8 cellular contexts compared by ENCODE assay signal in the genomic region with DNA sequence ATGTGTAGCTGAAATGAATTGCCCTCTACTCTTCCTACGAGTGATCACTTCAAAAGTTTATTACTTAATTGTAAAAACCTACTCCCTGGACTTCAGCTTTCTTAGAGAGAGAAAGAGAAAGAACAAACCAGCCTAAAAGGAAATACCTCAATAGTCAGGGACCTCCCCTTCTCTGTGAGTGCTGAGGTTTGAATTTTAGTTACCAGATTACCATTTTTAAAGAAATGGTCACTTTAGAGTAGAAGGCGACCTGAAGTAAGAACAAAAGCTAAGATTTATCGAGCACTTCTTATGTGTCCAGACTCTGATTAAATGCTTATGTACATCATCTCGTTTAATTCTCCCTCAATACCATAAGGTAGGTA. TPM values are rescaled to one million over a fixed set of nuclear protein-coding genes. Genes with fewer than 3 reads are reported as not detected.
A peak's percentile ranks its signal among the peaks of the same experiment; 100 is the strongest.
DNase-seq lines count a peak whose midpoint lies in the region; ATAC-seq, FAIRE-seq and TF ChIP-seq lines count a peak whose summit lies in the region.

No MANE protein-coding gene starts in this region.

- H3K27ac ChIP-seq in ACC112 (ENCODE audit: low read depth, low read length) = peak overlapping the region; percentile 41; the same call in 1 of the 2 replicates
- H3K27ac ChIP-seq in GM12878 (ENCODE audit: control insufficient read depth, insufficient read depth) = peak overlapping the region; percentile 99

- no peak for TF ChIP-seq POLR2A in GM12878 (IDR thresholded peaks at IDR 0.05; ENCODE audit: low read depth, low read length)

- H3K9me3 ChIP-seq in GM12878 (replicated peaks; ENCODE audit: control insufficient read depth, insufficient read depth, low read length) (no peaks in the 10 kb centered on the region), mucosa of descending colon (no peaks in the 10 kb centered on the region)

- no peak for TF ChIP-seq EP300 in GM12878 (IDR thresholded peaks at IDR 0.05; ENCODE audit: borderline replicate concordance in 1 of 2, control insufficient read depth in 1 of 2, low read depth in 2 of 2, low read length in 2 of 2)

- RAD21 ChIA-PET in GM12878 (lab: Charles Lee; ENCODE audit: unreplicated experiment) = interaction anchor here (1.1 to 17.7 kb wide), 13 partner anchors 9 to 118 kb away, joined by 3 to 408 read pairs (median 11); no protein-coding TSS in a partner anchor

- H2AFZ ChIP-seq in ACC112 (ENCODE audit: low read length, unreplicated experiment) (no peak overlapping the region), GM12878 (ENCODE audit: control insufficient read depth, low read depth, low read length) (no peak overlapping the region)

- TF ChIP-seq RAD21 in GM12878 (IDR thresholded peaks at IDR 0.05; ENCODE audit: insufficient read depth, low read depth, low read length) = no peak

- no peak overlapping the region for H3K4me3 ChIP-seq in ACC112 (ENCODE audit: low read depth, low read length)
- peak overlapping the region; percentile 30 for H3K4me3 ChIP-seq in Jurkat, Clone E6-1 (ENCODE audit: low read length)
- peak overlapping the region; percentile 63 for H3K4me3 ChIP-seq in GM12878
- no peak overlapping the region for H3K4me3 ChIP-seq in mucosa of descending colon
- no peak overlapping the region for H3K4me3 ChIP-seq in H7 (ENCODE audit: insufficient read depth, low read depth, low read length)

- DNase-seq in Jurkat, Clone E6-1 (ENCODE audit: low read depth, low spot score) = no peak
- DNase-seq in GM12878 (ENCODE audit: low read depth, low spot score) (no peak), mucosa of descending colon (no peak), NCI-H2171 treated with DMSO at 0.1 percent for 48 hours (lab: John Stamatoyannopoulos, UW) (no peak), H7 (no peak)

- H3K79me2 ChIP-seq in ACC112 (ENCODE audit: control insufficient read depth, insufficient read depth, low read length, unreplicated experiment) (peaks cover 57% of the 10 kb centered on the region), GM12878 (ENCODE audit: control insufficient read depth, insufficient read depth, low read length) (peaks cover 90% of the 10 kb centered on the region)

- peaks cover 50% of the 10 kb centered on the region for H3K4me1 ChIP-seq in ACC112 (ENCODE audit: control insufficient read depth, insufficient read depth, low read length, unreplicated experiment)
- peaks cover 74% of the 10 kb centered on the region for H3K4me1 ChIP-seq in GM12878 (ENCODE audit: control insufficient read depth, insufficient read depth, low read length)
- H3K4me1 ChIP-seq in mucosa of descending colon (ENCODE audit: low read depth) = peaks cover 51% of the 10 kb centered on the region

- no peak for FAIRE-seq in GM12878 (lab: Jason Lieb, UNC)

- POLR2A ChIA-PET in GM12878 (lab: Charles Lee) = interaction anchor here (0.6 to 17.4 kb wide), 8 partner anchors 9 to 106 kb away, joined by 3 to 291 read pairs (median 10); a partner anchor contains a TSS

- peak overlapping the region; percentile 97 for H3K4me2 ChIP-seq in GM12878 (ENCODE audit: control insufficient read depth, insufficient read depth)

- H4K20me1 ChIP-seq in GM12878 (ENCODE audit: control insufficient read depth, insufficient read depth) = no peaks in the 10 kb centered on the region

- H3K9ac ChIP-seq in GM12878 (ENCODE audit: control insufficient read depth, insufficient read depth, low read length) = peak overlapping the region; percentile 77

- H3K27me3 ChIP-seq in ACC112 (ENCODE audit: insufficient read depth, low read length) = no peaks in the 10 kb centered on the region
- no peaks in the 10 kb centered on the region for H3K27me3 ChIP-seq in GM12878 (replicated peaks in 1 of 2; ENCODE audit: control insufficient read depth in 2 of 2, insufficient read depth in 2 of 2, low read length in 1 of 2)
- no peaks in the 10 kb centered on the region for H3K27me3 ChIP-seq in H7 (ENCODE audit: control insufficient read depth, insufficient read depth, low read length)

- ATAC-seq in GM12878 (peak; percentile 11), mucosa of descending colon (peak; percentile 49), HG03196 (IDR thresholded peaks at IDR 0.05; ENCODE audit: unreplicated experiment) (no peak), HG03045 (IDR thresholded peaks at IDR 0.05; ENCODE audit: unreplicated experiment) (no peak)

- intact Hi-C loops in GM12878 (cut with micrococcal nuclease; ENCODE audit: unreplicated experiment) (loop anchor here (1.0 to 2.0 kb wide), 3 partner anchors 18 to 60 kb away; no protein-coding TSS in a partner anchor), mucosa of descending colon (cut with DNase I, micrococcal nuclease) (no loop called here)

- SMC1A ChIA-PET in GM12878 (lab: Charles Lee; ENCODE audit: uncharacterized antibody, unreplicated experiment) = interaction anchor here (1.1 to 21.2 kb wide), 15 partner anchors 9 to 118 kb away, joined by 3 to 535 read pairs (median 9); no protein-coding TSS in a partner anchor

- BruUV-seq in GM12878 (replicated peaks; lab: Mats Ljungman, UMichigan) = TSS peak; percentile 73

- 0% methylated on average over 4 of the region's 4 CpGs for WGBS in GM12878 (ENCODE audit: insufficient coverage, insufficient replicate concordance, low lambda C conversion rate, missing lambda C conversion rate)

- no peaks in the 10 kb centered on the region for H3K36me3 ChIP-seq in ACC112 (ENCODE audit: insufficient read depth, low read length)
- 0 out of 4 replicates have a peak, but pooled peaks cover 0 to 2% of the 10 kb centered on the region in 2 experiments for H3K36me3 ChIP-seq in GM12878 (ENCODE audit: control insufficient read depth in 2 of 2, insufficient read depth in 2 of 2, low read length in 1 of 2)
- H3K36me3 ChIP-seq in mucosa of descending colon (ENCODE audit: low read depth) = no peaks in the 10 kb centered on the region
- no peaks in the 10 kb centered on the region for H3K36me3 ChIP-seq in H7 (replicated peaks; ENCODE audit: control insufficient read depth, insufficient read depth, low read length)

- CTCF ChIA-PET in GM12878 (lab: Yijun Ruan, JAX) = interaction anchor here (1.4 to 17.1 kb wide), 9 partner anchors 9 to 137 kb away, joined by 4 to 197 read pairs (median 14); a partner anchor contains a TSS

- TF ChIP-seq CTCF in GM12878 (IDR thresholded peaks at IDR 0.05 in 2 of 3, conservative IDR thresholded peaks at IDR 0.05 in 1 of 3; ENCODE audit: control insufficient read depth in 2 of 3, extremely low read depth in 1 of 3, insufficient read depth in 1 of 3, low read depth in 3 of 3, low read length in 3 of 3) (no peak), mucosa of descending colon (IDR thresholded peaks at IDR 0.05) (no peak)

- in situ Hi-C loops in GM12878 (cut with MboI) = loop anchor here (10.0 kb wide), 1 partner anchor 464 kb away; no protein-coding TSS in a partner anchor

RNA-seq across cellular contexts. Expression of a gene that starts 11.3 kb away (rescaled TPM):
- polyA plus RNA-seq in Jurkat, Clone E6-1 (2012; ENCODE audit: insufficient read depth, insufficient read length) = 32.8 TPM
- 149 and 166 TPM in 2 replicates for total RNA-seq in GM12878 (2013; cell fraction: nucleolus; rRNA removed)
- total RNA-seq in GM12878 (2014; rRNA removed) (45.8 and 52.2 TPM in 2 replicates), GM12878 (2014; rRNA removed; fragmentation: Illumina TruSeq; extraction: Trizol) (34.8 and 39.6 TPM in 2 replicates), GM12878 (2021) (113 and 115 TPM in 2 replicates), mucosa of descending colon (100 to 1,000 TPM in 1 of 3 donors, 10 to 100 TPM in 2; 67.1 to 103 (median 84.2) TPM)
- 25.7 TPM for polyA plus RNA-seq in GM12878 (2011; ENCODE audit: low read depth)
- polyA plus RNA-seq in GM12878 (2011; rRNA removed) (42.9 and 63.9 TPM in 2 replicates), GM12878 (2014; fragmentation: Illumina TruSeq; extraction: Trizol) (35.7 and 53.4 TPM in 2 replicates), GM12878 (2014; fragmentation: Nextera tagmentation; extraction: Ambion mirVana) (under 1 TPM; 0.42 to 0.60 TPM), GM12878 (2014; rRNA removed) (73.7 and 83.1 TPM in 2 replicates), GM12878 (2016; fragmentation: Nextera tagmentation; extraction: Ambion mirVana) (10 to 100 TPM; 10.7 to 12.2 TPM)
- 54.2 and 61.6 TPM in 2 replicates for polyA plus RNA-seq in GM12878 (2011; cell fraction: cytosol; rRNA removed)
- polyA plus RNA-seq in GM12878 (2011; cell fraction: nucleus; rRNA removed) = 95.7 and 113 TPM in 2 replicates
- 56.2 and 57.9 TPM in 2 replicates for polyA plus RNA-seq in GM12878 (2012)
- 44.3 and 62.2 TPM in 2 replicates for polyA minus RNA-seq in GM12878 (2011; rRNA and poly(A)+ RNA removed)
- 22.3 and 26.7 TPM in 2 replicates for polyA minus RNA-seq in GM12878 (2011; cell fraction: cytosol; rRNA and poly(A)+ RNA removed)
- polyA minus RNA-seq in GM12878 (2011; cell fraction: nucleus; rRNA and poly(A)+ RNA removed) = 23.0 and 40.7 TPM in 2 replicates
- total RNA-seq in H7 (2014; rRNA removed; shearing (Covaris generic)) = 47.1 and 49.6 TPM in 2 replicates

Comparison
In these comparisons a context has a peak if more than half of its experiments do, and no peak if none do; other contexts are left out.
1. H3K4me3 ChIP-seq: peak in Jurkat, Clone E6-1 (single experiment) and GM12878 (single experiment); none in ACC112 (single experiment), mucosa of descending colon (single experiment) and H7 (single experiment).
2. ATAC-seq: peak in GM12878 (single experiment) and mucosa of descending colon (single experiment); none in HG03196 (single experiment) and HG03045 (single experiment).